ENCODE assay signal across 17 cellular contexts in genomic region chr20:57130160-57130772, GRCh38.
A peak's percentile ranks its signal among the peaks of the same experiment; 100 is the strongest.
DNase-seq lines count a peak whose midpoint lies in the region; ATAC-seq and TF ChIP-seq lines count a peak whose summit lies in the region.
"Had no signal": no experiment of that assay in that cellular context is flagged by ENCODE, and none has a peak within 500 bp of the region (broad histone marks: within the 10 kb centered on the region; RNA-seq: fewer than 3 reads in every experiment).

No MANE protein-coding gene starts in this region.

- no peak overlapping the region for H3K27ac ChIP-seq in HEK293 (ENCODE audit: extremely low read depth, low read depth, low read length)
- H3K27ac ChIP-seq in lung (ENCODE audit: low read depth in 1 of 2, low read length in 1 of 2) = no peak overlapping the region
- H3K27ac ChIP-seq in caudate nucleus (ENCODE audit: low read depth, low read length) = no peak overlapping the region
- H3K27ac ChIP-seq: Peyer's patch had no signal

- H3K27me3 ChIP-seq in lung (ENCODE audit: control insufficient read depth, insufficient read depth) = no peaks in the 10 kb centered on the region
- H3K27me3 ChIP-seq: Peyer's patch had no signal

- POLR2A ChIA-PET in HEK293 (lab: Yijun Ruan, JAX) = no interaction called here

- H3K36me3 ChIP-seq in HEK293 (ENCODE audit: control insufficient read depth in 2 of 2, insufficient read depth in 1 of 2, low read length in 2 of 2) = no peaks in the 10 kb centered on the region
- H3K36me3 ChIP-seq in lung (ENCODE audit: control insufficient read depth in 2 of 2, insufficient read depth in 2 of 2, low read length in 2 of 2) = no peaks in the 10 kb centered on the region
- H3K36me3 ChIP-seq: Peyer's patch had no signal

- CTCF ChIA-PET in HEK293 (lab: Yijun Ruan, JAX) = no interaction called here

- peak; percentile 69 for DNase-seq in MV-4-11 (lab: John Stamatoyannopoulos, UW)
- peak; percentile 2 for DNase-seq in choroid plexus epithelial cell (ENCODE audit: low read depth)
- DNase-seq in lung (ENCODE audit: low spot score) = peak; percentile 33
- no peak for DNase-seq in left cardiac atrium
- DNase-seq in caudate nucleus (lab: John Stamatoyannopoulos, UW) = no peak
- DNase-seq: COR-L47, IMR-90, Kasumi-1, NCI-H1436, NCI-H2029, NCI-H2171, NCI-H446, Peyer's patch, Right ventricle myocardium superior had no signal

- intact Hi-C loops in left cardiac atrium (cut with DNase I) = no loop called here

- 64 to 68% methylated on average over 13 of the region's 13 CpGs for WGBS in lung, 2 donors

- H3K4me1 ChIP-seq in HEK293 (ENCODE audit: control insufficient read depth, insufficient read depth, low read length) (no peaks in the 10 kb centered on the region; the same call in 1 of the 2 replicates), lung (ENCODE audit: control insufficient read depth in 2 of 2, insufficient read depth in 2 of 2, low read length in 2 of 2) (no peaks in the 10 kb centered on the region)
- H3K4me1 ChIP-seq: Peyer's patch had no signal

- H3K4me3 ChIP-seq in HEK293 (ENCODE audit: low read depth, low read length) (no peak overlapping the region), choroid plexus epithelial cell (ENCODE audit: low read depth, low read length) (no peak overlapping the region), lung (no peak overlapping the region)
- H3K4me3 ChIP-seq: Peyer's patch had no signal

- no peaks in the 10 kb centered on the region for H3K9me3 ChIP-seq in HEK293 (ENCODE audit: control insufficient read depth, insufficient read depth, low read depth, low read length)
- no peaks in the 10 kb centered on the region for H3K9me3 ChIP-seq in lung (ENCODE audit: control insufficient read depth in 2 of 2, insufficient read depth in 1 of 2, low read length in 1 of 2)
- H3K9me3 ChIP-seq: Peyer's patch had no signal

- ATAC-seq in lung (ENCODE audit: insufficient read depth, low FRiP score) (no peak), left cardiac atrium (no peak), GM19452 (IDR thresholded peaks at IDR 0.05; ENCODE audit: unreplicated experiment) (no peak)
- ATAC-seq: SK-N-SH treated with all-trans-retinoic acid at 6 μM for 48 hours had no signal

- TF ChIP-seq CTCF in HEK293 (tag by site-specific recombination; IDR thresholded peaks at IDR 0.05) (no peak), choroid plexus epithelial cell (conservative IDR thresholded peaks at IDR 0.05; ENCODE audit: low read depth, low read length) (no peak), lung (IDR thresholded peaks at IDR 0.05; ENCODE audit: control extremely low read depth, extremely low read depth) (no peak)

TF ChIP-seq in HEK293, 187 proteins besides CTCF, POLR2A, EP300 and RAD21:
- TF ChIP-seq, protein P1, sequence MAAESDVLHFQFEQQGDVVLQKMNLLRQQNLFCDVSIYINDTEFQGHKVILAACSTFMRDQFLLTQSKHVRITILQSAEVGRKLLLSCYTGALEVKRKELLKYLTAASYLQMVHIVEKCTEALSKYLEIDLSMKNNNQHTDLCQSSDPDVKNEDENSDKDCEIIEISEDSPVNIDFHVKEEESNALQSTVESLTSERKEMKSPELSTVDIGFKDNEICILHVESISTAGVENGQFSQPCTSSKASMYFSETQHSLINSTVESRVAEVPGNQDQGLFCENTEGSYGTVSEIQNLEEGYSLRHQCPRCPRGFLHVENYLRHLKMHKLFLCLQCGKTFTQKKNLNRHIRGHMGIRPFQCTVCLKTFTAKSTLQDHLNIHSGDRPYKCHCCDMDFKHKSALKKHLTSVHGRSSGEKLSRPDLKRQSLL (tag by site-specific recombination; IDR thresholded peaks at IDR 0.05) = no peak
- TF ChIP-seq, protein P2, sequence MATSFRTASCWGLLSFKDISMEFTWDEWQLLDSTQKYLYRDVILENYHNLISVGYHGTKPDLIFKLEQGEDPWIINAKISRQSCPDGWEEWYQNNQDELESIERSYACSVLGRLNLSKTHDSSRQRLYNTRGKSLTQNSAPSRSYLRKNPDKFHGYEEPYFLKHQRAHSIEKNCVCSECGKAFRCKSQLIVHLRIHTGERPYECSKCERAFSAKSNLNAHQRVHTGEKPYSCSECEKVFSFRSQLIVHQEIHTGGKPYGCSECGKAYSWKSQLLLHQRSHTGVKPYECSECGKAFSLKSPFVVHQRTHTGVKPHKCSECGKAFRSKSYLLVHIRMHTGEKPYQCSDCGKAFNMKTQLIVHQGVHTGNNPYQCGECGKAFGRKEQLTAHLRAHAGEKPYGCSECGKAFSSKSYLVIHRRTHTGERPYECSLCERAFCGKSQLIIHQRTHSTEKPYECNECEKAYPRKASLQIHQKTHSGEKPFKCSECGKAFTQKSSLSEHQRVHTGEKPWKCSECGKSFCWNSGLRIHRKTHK (tag by site-specific recombination; IDR thresholded peaks at IDR 0.05) = no peak
- TF ChIP-seq, protein P3, sequence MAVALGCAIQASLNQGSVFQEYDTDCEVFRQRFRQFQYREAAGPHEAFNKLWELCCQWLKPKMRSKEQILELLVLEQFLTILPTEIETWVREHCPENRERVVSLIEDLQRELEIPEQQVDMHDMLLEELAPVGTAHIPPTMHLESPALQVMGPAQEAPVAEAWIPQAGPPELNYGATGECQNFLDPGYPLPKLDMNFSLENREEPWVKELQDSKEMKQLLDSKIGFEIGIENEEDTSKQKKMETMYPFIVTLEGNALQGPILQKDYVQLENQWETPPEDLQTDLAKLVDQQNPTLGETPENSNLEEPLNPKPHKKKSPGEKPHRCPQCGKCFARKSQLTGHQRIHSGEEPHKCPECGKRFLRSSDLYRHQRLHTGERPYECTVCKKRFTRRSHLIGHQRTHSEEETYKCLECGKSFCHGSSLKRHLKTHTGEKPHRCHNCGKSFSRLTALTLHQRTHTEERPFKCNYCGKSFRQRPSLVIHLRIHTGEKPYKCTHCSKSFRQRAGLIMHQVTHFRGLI (tag by site-specific recombination; IDR thresholded peaks at IDR 0.05) = peak; percentile 97
- TF ChIP-seq AEBP2 (tag by site-specific recombination; IDR thresholded peaks at IDR 0.05; ENCODE audit: borderline replicate concordance) = no peak
- no peak for TF ChIP-seq ZNF660 (tag by site-specific recombination; IDR thresholded peaks at IDR 0.05)
- TF ChIP-seq, protein P4, sequence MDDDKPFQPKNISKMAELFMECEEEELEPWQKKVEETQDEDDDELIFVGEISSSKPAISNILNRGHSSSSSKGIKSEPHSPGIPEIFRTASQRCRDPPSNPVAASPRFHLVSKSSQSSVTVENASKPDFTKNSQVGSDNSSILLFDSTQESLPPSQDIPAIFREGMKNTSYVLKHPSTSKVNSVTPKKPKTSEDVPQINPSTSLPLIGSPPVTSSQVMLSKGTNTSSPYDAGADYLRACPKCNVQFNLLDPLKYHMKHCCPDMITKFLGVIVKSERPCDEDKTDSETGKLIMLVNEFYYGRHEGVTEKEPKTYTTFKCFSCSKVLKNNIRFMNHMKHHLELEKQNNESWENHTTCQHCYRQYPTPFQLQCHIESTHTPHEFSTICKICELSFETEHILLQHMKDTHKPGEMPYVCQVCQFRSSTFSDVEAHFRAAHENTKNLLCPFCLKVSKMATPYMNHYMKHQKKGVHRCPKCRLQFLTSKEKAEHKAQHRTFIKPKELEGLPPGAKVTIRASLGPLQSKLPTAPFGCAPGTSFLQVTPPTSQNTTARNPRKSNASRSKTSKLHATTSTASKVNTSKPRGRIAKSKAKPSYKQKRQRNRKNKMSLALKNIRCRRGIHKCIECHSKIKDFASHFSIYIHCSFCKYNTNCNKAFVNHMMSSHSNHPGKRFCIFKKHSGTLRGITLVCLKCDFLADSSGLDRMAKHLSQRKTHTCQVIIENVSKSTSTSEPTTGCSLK (tag by site-specific recombination; IDR thresholded peaks at IDR 0.05) = no peak
- no peak for TF ChIP-seq SP7 (tag by site-specific recombination; IDR thresholded peaks at IDR 0.05)
- no peak for TF ChIP-seq ZNF626 (tag by site-specific recombination; IDR thresholded peaks at IDR 0.05)
- TF ChIP-seq ZNF623 (tag by site-specific recombination; IDR thresholded peaks at IDR 0.05) = no peak
- no peak for TF ChIP-seq ZNF10 (tag by site-specific recombination; IDR thresholded peaks at IDR 0.05)
- TF ChIP-seq ZNF555 (tag by site-specific recombination; conservative IDR thresholded peaks at IDR 0.05) = no peak
- TF ChIP-seq GFI1B (tag by site-specific recombination; IDR thresholded peaks at IDR 0.05) = no peak
- TF ChIP-seq ZNF140 (tag by site-specific recombination; IDR thresholded peaks at IDR 0.05) = no peak
- 0 out of 2 replicates have a peak, but pooled peaks have one; percentile 27 for TF ChIP-seq ZNF600 (tag by site-specific recombination; IDR thresholded peaks at IDR 0.05)
- TF ChIP-seq ZNF114 (tag by site-specific recombination; IDR thresholded peaks at IDR 0.05) = no peak
- no peak for TF ChIP-seq ZNF354C (tag by site-specific recombination; IDR thresholded peaks at IDR 0.05; ENCODE audit: borderline replicate concordance, low read depth)
- no peak for TF ChIP-seq ZNF274 (IDR thresholded peaks at IDR 0.05; ENCODE audit: low read length)
- no peak for TF ChIP-seq ZNF274 (tag by site-specific recombination; IDR thresholded peaks at IDR 0.05; ENCODE audit: borderline replicate concordance)

Comparison
In these comparisons a context has a peak if more than half of its experiments do, and no peak if none do; other contexts are left out.
1. DNase-seq: peak in MV-4-11 (single experiment), choroid plexus epithelial cell (single experiment) and lung (single experiment); none in left cardiac atrium (single experiment) and caudate nucleus (0 of 61).